ENCODE assay signal across 8 cellular contexts in genomic region chr1:45512641-45513054, GRCh38. TPM values are rescaled to one million over a fixed set of nuclear protein-coding genes. Genes with fewer than 3 reads are reported as not detected.
DNase-seq lines count a peak whose midpoint lies in the region; ATAC-seq and TF ChIP-seq lines count a peak whose summit lies in the region.

No MANE protein-coding gene starts in this region.

- peaks cover 41% of the 10 kb centered on the region for H3K36me3 Mint-ChIP-seq in progenitor cell of endocrine pancreas (ENCODE audit: insufficient read depth)

- DNase-seq in DMS53 (lab: John Stamatoyannopoulos, UW) (peak; percentile 87), RWPE2 (ENCODE audit: low spot score) (no peak), germinal center (ENCODE audit: low spot score) (peak; percentile 33), progenitor cell of endocrine pancreas (ENCODE audit: low spot score, unreplicated experiment) (peak; percentile 45)
- DNase-seq in activated effector memory CD4-positive, alpha-beta T cell treated with Interleukin-2 at 50 U/mL for 16 hours = peak; percentile 26

- H3K36me3 ChIP-seq in RWPE2 (ENCODE audit: low read depth) = peaks cover 92% of the 10 kb centered on the region

- peaks cover 3% of the 10 kb centered on the region for H3K4me1 ChIP-seq in RWPE2 (ENCODE audit: insufficient read depth, poor library complexity, severe bottlenecking)

- H3K27ac ChIP-seq in RWPE2 (ENCODE audit: poor library complexity, severe bottlenecking) = no peak overlapping the region

- ATAC-seq in RWPE2 (ENCODE audit: low read depth) (peak; percentile 62), GM18519 (IDR thresholded peaks at IDR 0.05; ENCODE audit: low FRiP score, unreplicated experiment) (no peak), GM18868 (IDR thresholded peaks at IDR 0.05; ENCODE audit: unreplicated experiment) (no peak)

- H3K4me3 ChIP-seq in RWPE2 (ENCODE audit: severe bottlenecking) = no peak overlapping the region

- H3K9me3 ChIP-seq in RWPE2 (ENCODE audit: severe bottlenecking) = no peaks in the 10 kb centered on the region

- no peaks in the 10 kb centered on the region for H3K9me3 Mint-ChIP-seq in progenitor cell of endocrine pancreas (ENCODE audit: low read depth)

- TF ChIP-seq EP300 in Ishikawa (IDR thresholded peaks at IDR 0.05; ENCODE audit: borderline replicate concordance) = no peak

- peaks cover 29% of the 10 kb centered on the region for H3K4me1 Mint-ChIP-seq in progenitor cell of endocrine pancreas (ENCODE audit: low read depth)

- peak; percentile 63 for TF ChIP-seq RAD21 in Ishikawa (IDR thresholded peaks at IDR 0.05; ENCODE audit: low read depth)

- H3K27me3 Mint-ChIP-seq in progenitor cell of endocrine pancreas = no peaks in the 10 kb centered on the region

- H3K4me3 Mint-ChIP-seq in progenitor cell of endocrine pancreas (ENCODE audit: low read depth) = no peak overlapping the region

- peak overlapping the region; percentile 92 for H3K27ac Mint-ChIP-seq in progenitor cell of endocrine pancreas

- TF ChIP-seq CTCF in RWPE2 (IDR thresholded peaks at IDR 0.05; ENCODE audit: poor library complexity, severe bottlenecking) = peak; percentile 82
- peak; percentile 76 for TF ChIP-seq CTCF in progenitor cell of endocrine pancreas (IDR thresholded peaks at IDR 0.05; ENCODE audit: unreplicated experiment)

- H3K27me3 ChIP-seq in RWPE2 (ENCODE audit: insufficient read depth, poor library complexity, severe bottlenecking) = no peaks in the 10 kb centered on the region

TF ChIP-seq in Ishikawa, 13 proteins besides CTCF, POLR2A, EP300 and RAD21:
- TF ChIP-seq TCF12 (IDR thresholded peaks at IDR 0.05; ENCODE audit: low read depth) (no peak), EGR1 (IDR thresholded peaks at IDR 0.05) (no peak), TAF1 (IDR thresholded peaks at IDR 0.05; ENCODE audit: low read depth) (no peak), NFIC (IDR thresholded peaks at IDR 0.05) (no peak), USF1 (IDR thresholded peaks at IDR 0.05) (no peak), TEAD4 (IDR thresholded peaks at IDR 0.05) (no peak), ZBTB7A (IDR thresholded peaks at IDR 0.05; ENCODE audit: low read depth) (no peak), YY1 (IDR thresholded peaks at IDR 0.05; ENCODE audit: low read depth) (no peak)
TF ChIP-seq in Ishikawa: peak in this region for 0.

RNA-seq across cellular contexts. Expression of gene PRDX1, which starts 9.0 kb away (rescaled TPM):
- 308 and 331 TPM in 2 replicates for total RNA-seq in progenitor cell of endocrine pancreas

RNA-seq across cellular contexts. Expression of gene MMACHC, which starts 12.5 kb away (rescaled TPM):
- 10.0 and 11.3 TPM in 2 replicates for total RNA-seq in progenitor cell of endocrine pancreas

RNA-seq across cellular contexts. Expression of gene CCDC163, which starts 12.8 kb away (rescaled TPM):
- total RNA-seq in progenitor cell of endocrine pancreas = 2.6 and 2.8 TPM in 2 replicates

RNA-seq across cellular contexts. Expression of gene TESK2, which starts 21.7 kb away (rescaled TPM):
- 9.4 and 9.5 TPM in 2 replicates for total RNA-seq in progenitor cell of endocrine pancreas

RNA-seq across cellular contexts. Expression of gene AKR1A1, which starts 38.0 kb away (rescaled TPM):
- 213 and 214 TPM in 2 replicates for total RNA-seq in progenitor cell of endocrine pancreas
